In the genomic region with DNA sequence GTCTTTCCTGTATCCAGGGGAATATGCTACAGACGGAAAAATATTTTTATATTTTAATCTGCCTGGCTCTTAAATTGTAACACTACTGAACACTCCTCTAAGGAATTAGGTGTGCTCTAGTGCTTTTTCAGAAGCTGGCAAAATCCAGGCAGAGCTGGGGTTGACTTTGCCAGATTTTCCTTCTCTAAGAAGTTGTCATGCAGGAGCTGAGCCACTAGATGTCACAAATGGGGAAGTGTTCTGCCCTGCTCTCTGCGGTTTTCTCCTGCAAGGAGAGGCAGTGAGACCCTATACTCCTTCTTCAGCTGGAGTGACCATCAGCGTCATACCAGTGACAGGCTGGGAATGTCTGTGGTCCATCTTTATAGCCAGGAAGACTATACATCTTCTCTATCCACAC, we compare ENCODE assay signal across 8 cellular contexts.
DNase-seq lines count a peak whose midpoint lies in the region; ATAC-seq and TF ChIP-seq lines count a peak whose summit lies in the region.

No MANE protein-coding gene starts in this region.

- H4K20me1 ChIP-seq in OCI-LY7 (ENCODE audit: insufficient read depth, low read length) = no peaks in the 10 kb centered on the region

- TF ChIP-seq CTCF in GM12875 (IDR thresholded peaks at IDR 0.05; ENCODE audit: borderline replicate concordance, insufficient read depth, low read depth, low read length) (peak; percentile 61), OCI-LY7 (conservative IDR thresholded peaks at IDR 0.05; ENCODE audit: low read length) (peak; percentile 66), endodermal cell (conservative IDR thresholded peaks at IDR 0.05) (peak; percentile 80), mucosa of descending colon (IDR thresholded peaks at IDR 0.05) (peak; percentile 30), omental fat pad (IDR thresholded peaks at IDR 0.05) (no peak)

- no peaks in the 10 kb centered on the region for H3K79me2 ChIP-seq in OCI-LY7 (ENCODE audit: insufficient read depth, low read depth, low read length)

- H3K36me3 Mint-ChIP-seq in endodermal cell (ENCODE audit: low read depth) = no peaks in the 10 kb centered on the region

- CTCF ChIA-PET in OCI-LY7 (lab: Charles Lee; ENCODE audit: unreplicated experiment) = no interaction called here

- no peaks in the 10 kb centered on the region for H3K9me3 ChIP-seq in OCI-LY7 (ENCODE audit: low read length)
- H3K9me3 ChIP-seq in endodermal cell (ENCODE audit: control insufficient read depth, low read length) = no peaks in the 10 kb centered on the region
- no peaks in the 10 kb centered on the region for H3K9me3 ChIP-seq in mucosa of descending colon

- H3K4me1 ChIP-seq in OCI-LY7 (ENCODE audit: insufficient read depth, low read length, poor library complexity, severe bottlenecking) (no peaks in the 10 kb centered on the region), endodermal cell (ENCODE audit: control insufficient read depth, insufficient read depth, low read length) (no peaks in the 10 kb centered on the region), mucosa of descending colon (ENCODE audit: low read depth) (no peaks in the 10 kb centered on the region)

- intact Hi-C loops in OCI-LY7 (cut with micrococcal nuclease; ENCODE audit: unreplicated experiment) = no loop called here
- intact Hi-C loops in mucosa of descending colon (cut with DNase I, micrococcal nuclease) = no loop called here

- H3K4me2 ChIP-seq in OCI-LY7 (ENCODE audit: low read length) = no peak overlapping the region

- no peak overlapping the region for H3K27ac Mint-ChIP-seq in endodermal cell

- 6% methylated on average over 2 to 3 of the region's 3 CpGs for WGBS in endodermal cell (ENCODE audit: insufficient coverage in 1 of 2, insufficient read length in 1 of 2), 2 experiments

- no peaks in the 10 kb centered on the region for H3K9me3 Mint-ChIP-seq in endodermal cell

- no TSS peak for BruUV-seq in OCI-LY7 (replicated peaks; lab: Mats Ljungman, UMichigan)

- ATAC-seq in HG03159 (IDR thresholded peaks at IDR 0.05; ENCODE audit: unreplicated experiment) (peak; percentile 70), mucosa of descending colon (no peak), omental fat pad (ENCODE audit: low FRiP score) (no peak), GM21825 (IDR thresholded peaks at IDR 0.05; ENCODE audit: unreplicated experiment) (no peak)

- H3K36me3 ChIP-seq in OCI-LY7 (ENCODE audit: insufficient read depth, low read length) (no peaks in the 10 kb centered on the region), endodermal cell (ENCODE audit: control insufficient read depth, insufficient read depth, low read length) (no peaks in the 10 kb centered on the region), mucosa of descending colon (ENCODE audit: low read depth) (no peaks in the 10 kb centered on the region)

- H3K9me2 ChIP-seq in OCI-LY7 (ENCODE audit: insufficient read depth, low read length) = no peaks in the 10 kb centered on the region

- H3K9ac ChIP-seq in endodermal cell (ENCODE audit: extremely low read depth, low read length, poor library complexity, severe bottlenecking) = no peak overlapping the region

- H3K4me3 ChIP-seq in GM12875 (ENCODE audit: low read depth, low read length) (no peak overlapping the region), OCI-LY7 (ENCODE audit: low read depth, low read length, poor library complexity, severe bottlenecking) (no peak overlapping the region), endodermal cell (ENCODE audit: low read length) (no peak overlapping the region), mucosa of descending colon (no peak overlapping the region)

- no peak overlapping the region for H3K4me3 Mint-ChIP-seq in endodermal cell

- H3K27me3 Mint-ChIP-seq in endodermal cell (ENCODE audit: insufficient read depth) = peaks cover 2% of the 10 kb centered on the region

- H3K27me3 ChIP-seq in endodermal cell (ENCODE audit: control insufficient read depth, insufficient read depth, low read length, poor library complexity, severe bottlenecking) = no peaks in the 10 kb centered on the region

- H3K27ac ChIP-seq in OCI-LY7 (ENCODE audit: low read depth, low read length, poor library complexity, severe bottlenecking) = no peak overlapping the region
- no peak overlapping the region for H3K27ac ChIP-seq in endodermal cell (ENCODE audit: low read depth, low read length)

- peaks cover 2% of the 10 kb centered on the region for H3K4me1 Mint-ChIP-seq in endodermal cell

- DNase-seq in OCI-LY7 (ENCODE audit: low spot score) (peak; percentile 23), endodermal cell (peak; percentile 88), mucosa of descending colon (peak in 1 of 3 donors; percentile 19), DMS79 (lab: John Stamatoyannopoulos, UW) (no peak), omental fat pad (ENCODE audit: low spot score) (no peak)

- POLR2A ChIA-PET in OCI-LY7 (lab: Charles Lee) = interaction anchor here (0.7 to 0.8 kb wide), 4 partner anchors 16 to 350 kb away, joined by 3 to 4 read pairs (median 4); no protein-coding TSS in a partner anchor

- no peak overlapping the region for H2AFZ ChIP-seq in OCI-LY7 (ENCODE audit: low read length)

Comparison
In these comparisons a context has a peak if more than half of its experiments do, and no peak if none do; other contexts are left out.
1. CTCF ChIP-seq: peak in GM12875 (single experiment), OCI-LY7 (single experiment), endodermal cell (single experiment) and mucosa of descending colon (single experiment); none in omental fat pad (0 of 3).
2. DNase-seq: peak in OCI-LY7 (single experiment) and endodermal cell (single experiment); none in DMS79 (single experiment) and omental fat pad (single experiment).